ENCODE assay signal across 1 cellular context in the genomic region with DNA sequence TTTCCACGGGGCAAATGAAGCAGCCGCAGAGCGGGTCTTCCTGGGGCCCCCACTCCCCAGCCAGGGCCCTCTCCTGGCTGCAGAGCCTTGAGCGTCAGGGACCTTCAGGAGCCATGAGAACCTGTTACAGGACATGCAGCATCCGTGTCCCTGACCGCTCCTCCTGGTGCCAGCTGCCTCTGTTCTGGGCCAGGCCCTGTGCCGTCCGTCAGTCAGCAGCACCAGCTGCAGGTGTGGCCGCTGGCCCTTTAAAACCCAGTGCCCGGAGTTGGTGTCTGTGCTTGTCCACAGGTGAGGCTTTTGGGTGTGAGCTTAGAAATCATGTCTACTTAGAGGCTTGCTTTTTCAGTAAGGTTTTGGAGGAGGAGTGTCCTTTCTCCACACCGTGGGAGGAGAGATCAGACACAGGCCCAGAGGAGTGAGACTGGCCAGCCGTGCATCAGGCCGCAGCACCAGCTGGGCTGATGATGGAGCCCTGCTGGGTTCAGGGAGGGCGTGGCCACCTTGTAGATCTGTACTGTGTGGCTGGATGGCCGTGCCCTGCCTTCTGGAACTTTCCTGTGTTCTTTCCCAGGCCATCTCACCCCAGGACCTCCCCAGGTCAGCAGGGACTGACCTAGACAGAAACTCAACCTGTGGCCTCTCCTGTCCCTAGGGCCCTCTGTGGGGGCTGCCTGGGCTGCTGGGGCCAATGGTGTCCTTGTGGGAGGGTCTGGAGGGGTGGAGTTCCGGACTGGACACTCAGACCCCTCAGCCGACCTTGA.
A peak's percentile ranks its signal among the peaks of the same experiment; 100 is the strongest.
TF ChIP-seq lines count a peak whose summit lies in the region.

No MANE protein-coding gene starts in this region.

TF ChIP-seq in HepG2, 621 proteins besides CTCF, POLR2A, EP300 and RAD21 (continued from another document and continues in another):
- TF ChIP-seq, protein P1, sequence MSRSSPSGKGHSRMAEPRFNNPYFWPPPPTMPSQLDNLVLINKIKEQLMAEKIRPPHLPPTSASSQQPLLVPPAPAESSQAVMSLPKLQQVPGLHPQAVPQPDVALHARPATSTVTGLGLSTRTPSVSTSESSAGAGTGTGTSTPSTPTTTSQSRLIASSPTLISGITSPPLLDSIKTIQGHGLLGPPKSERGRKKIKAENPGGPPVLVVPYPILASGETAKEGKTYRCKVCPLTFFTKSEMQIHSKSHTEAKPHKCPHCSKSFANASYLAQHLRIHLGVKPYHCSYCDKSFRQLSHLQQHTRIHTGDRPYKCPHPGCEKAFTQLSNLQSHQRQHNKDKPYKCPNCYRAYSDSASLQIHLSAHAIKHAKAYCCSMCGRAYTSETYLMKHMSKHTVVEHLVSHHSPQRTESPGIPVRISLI (CRISPR knock-in tag; IDR thresholded peaks at IDR 0.05; ENCODE audit: borderline replicate concordance) = no peak
- TF ChIP-seq, protein P2, sequence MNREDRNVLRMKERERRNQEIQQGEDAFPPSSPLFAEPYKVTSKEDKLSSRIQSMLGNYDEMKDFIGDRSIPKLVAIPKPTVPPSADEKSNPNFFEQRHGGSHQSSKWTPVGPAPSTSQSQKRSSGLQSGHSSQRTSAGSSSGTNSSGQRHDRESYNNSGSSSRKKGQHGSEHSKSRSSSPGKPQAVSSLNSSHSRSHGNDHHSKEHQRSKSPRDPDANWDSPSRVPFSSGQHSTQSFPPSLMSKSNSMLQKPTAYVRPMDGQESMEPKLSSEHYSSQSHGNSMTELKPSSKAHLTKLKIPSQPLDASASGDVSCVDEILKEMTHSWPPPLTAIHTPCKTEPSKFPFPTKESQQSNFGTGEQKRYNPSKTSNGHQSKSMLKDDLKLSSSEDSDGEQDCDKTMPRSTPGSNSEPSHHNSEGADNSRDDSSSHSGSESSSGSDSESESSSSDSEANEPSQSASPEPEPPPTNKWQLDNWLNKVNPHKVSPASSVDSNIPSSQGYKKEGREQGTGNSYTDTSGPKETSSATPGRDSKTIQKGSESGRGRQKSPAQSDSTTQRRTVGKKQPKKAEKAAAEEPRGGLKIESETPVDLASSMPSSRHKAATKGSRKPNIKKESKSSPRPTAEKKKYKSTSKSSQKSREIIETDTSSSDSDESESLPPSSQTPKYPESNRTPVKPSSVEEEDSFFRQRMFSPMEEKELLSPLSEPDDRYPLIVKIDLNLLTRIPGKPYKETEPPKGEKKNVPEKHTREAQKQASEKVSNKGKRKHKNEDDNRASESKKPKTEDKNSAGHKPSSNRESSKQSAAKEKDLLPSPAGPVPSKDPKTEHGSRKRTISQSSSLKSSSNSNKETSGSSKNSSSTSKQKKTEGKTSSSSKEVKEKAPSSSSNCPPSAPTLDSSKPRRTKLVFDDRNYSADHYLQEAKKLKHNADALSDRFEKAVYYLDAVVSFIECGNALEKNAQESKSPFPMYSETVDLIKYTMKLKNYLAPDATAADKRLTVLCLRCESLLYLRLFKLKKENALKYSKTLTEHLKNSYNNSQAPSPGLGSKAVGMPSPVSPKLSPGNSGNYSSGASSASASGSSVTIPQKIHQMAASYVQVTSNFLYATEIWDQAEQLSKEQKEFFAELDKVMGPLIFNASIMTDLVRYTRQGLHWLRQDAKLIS (CRISPR knock-in tag; IDR thresholded peaks at IDR 0.05) = no peak
- 0 out of 2 replicates have a peak, but pooled peaks have one; percentile 20 for TF ChIP-seq TSC22D2 (CRISPR knock-in tag; IDR thresholded peaks at IDR 0.05; ENCODE audit: borderline replicate concordance)
- TF ChIP-seq ZNF468 (CRISPR knock-in tag; IDR thresholded peaks at IDR 0.05) = no peak; the same call in 1 of the 2 replicates
- TF ChIP-seq ZSCAN9 (CRISPR knock-in tag; IDR thresholded peaks at IDR 0.05; ENCODE audit: borderline replicate concordance) = no peak
- TF ChIP-seq ZFY (CRISPR knock-in tag; IDR thresholded peaks at IDR 0.05) = no peak
- no peak for TF ChIP-seq ZNF749 (CRISPR knock-in tag; IDR thresholded peaks at IDR 0.05; ENCODE audit: borderline replicate concordance)
- no peak for TF ChIP-seq ZNF3 (CRISPR knock-in tag; IDR thresholded peaks at IDR 0.05)
- TF ChIP-seq GATAD1 (CRISPR knock-in tag; IDR thresholded peaks at IDR 0.05) = no peak
- no peak for TF ChIP-seq ZNF496 (CRISPR knock-in tag; IDR thresholded peaks at IDR 0.05; ENCODE audit: insufficient replicate concordance)
- TF ChIP-seq FOXM1 (CRISPR knock-in tag; IDR thresholded peaks at IDR 0.05) = no peak
- no peak for TF ChIP-seq KDM4B (CRISPR knock-in tag; IDR thresholded peaks at IDR 0.05)
- TF ChIP-seq, protein P3, sequence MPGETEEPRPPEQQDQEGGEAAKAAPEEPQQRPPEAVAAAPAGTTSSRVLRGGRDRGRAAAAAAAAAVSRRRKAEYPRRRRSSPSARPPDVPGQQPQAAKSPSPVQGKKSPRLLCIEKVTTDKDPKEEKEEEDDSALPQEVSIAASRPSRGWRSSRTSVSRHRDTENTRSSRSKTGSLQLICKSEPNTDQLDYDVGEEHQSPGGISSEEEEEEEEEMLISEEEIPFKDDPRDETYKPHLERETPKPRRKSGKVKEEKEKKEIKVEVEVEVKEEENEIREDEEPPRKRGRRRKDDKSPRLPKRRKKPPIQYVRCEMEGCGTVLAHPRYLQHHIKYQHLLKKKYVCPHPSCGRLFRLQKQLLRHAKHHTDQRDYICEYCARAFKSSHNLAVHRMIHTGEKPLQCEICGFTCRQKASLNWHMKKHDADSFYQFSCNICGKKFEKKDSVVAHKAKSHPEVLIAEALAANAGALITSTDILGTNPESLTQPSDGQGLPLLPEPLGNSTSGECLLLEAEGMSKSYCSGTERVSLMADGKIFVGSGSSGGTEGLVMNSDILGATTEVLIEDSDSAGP (CRISPR knock-in tag; IDR thresholded peaks at IDR 0.05; ENCODE audit: borderline replicate concordance) = peak; percentile 87; the same call in 1 of the 2 replicates
- peak; percentile 62 for TF ChIP-seq U2AF1 (optimal IDR thresholded peaks at IDR 0.05; ENCODE audit: low read depth, low read length)
- no peak for TF ChIP-seq GLI4 (CRISPR knock-in tag; IDR thresholded peaks at IDR 0.05; ENCODE audit: borderline replicate concordance)
- TF ChIP-seq HNF4A (CRISPR knock-in tag; IDR thresholded peaks at IDR 0.05) = no peak; the same call in none of the 2 replicates
- TF ChIP-seq SPEN (CRISPR knock-in tag; IDR thresholded peaks at IDR 0.05; ENCODE audit: low read depth) = no peak
- TF ChIP-seq, protein P4, sequence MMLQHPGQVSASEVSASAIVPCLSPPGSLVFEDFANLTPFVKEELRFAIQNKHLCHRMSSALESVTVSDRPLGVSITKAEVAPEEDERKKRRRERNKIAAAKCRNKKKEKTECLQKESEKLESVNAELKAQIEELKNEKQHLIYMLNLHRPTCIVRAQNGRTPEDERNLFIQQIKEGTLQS (CRISPR knock-in tag; IDR thresholded peaks at IDR 0.05) = no peak
- TF ChIP-seq, protein P5, sequence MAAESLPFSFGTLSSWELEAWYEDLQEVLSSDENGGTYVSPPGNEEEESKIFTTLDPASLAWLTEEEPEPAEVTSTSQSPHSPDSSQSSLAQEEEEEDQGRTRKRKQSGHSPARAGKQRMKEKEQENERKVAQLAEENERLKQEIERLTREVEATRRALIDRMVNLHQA (CRISPR knock-in tag; IDR thresholded peaks at IDR 0.05) = no peak
- no peak; the same call in 1 of the 2 replicates for TF ChIP-seq FOXC1 (CRISPR knock-in tag; IDR thresholded peaks at IDR 0.05; ENCODE audit: borderline replicate concordance)
- no peak for TF ChIP-seq POLR2AphosphoS2 (IDR thresholded peaks at IDR 0.05; ENCODE audit: low read depth, low read length)
- TF ChIP-seq, protein P6, sequence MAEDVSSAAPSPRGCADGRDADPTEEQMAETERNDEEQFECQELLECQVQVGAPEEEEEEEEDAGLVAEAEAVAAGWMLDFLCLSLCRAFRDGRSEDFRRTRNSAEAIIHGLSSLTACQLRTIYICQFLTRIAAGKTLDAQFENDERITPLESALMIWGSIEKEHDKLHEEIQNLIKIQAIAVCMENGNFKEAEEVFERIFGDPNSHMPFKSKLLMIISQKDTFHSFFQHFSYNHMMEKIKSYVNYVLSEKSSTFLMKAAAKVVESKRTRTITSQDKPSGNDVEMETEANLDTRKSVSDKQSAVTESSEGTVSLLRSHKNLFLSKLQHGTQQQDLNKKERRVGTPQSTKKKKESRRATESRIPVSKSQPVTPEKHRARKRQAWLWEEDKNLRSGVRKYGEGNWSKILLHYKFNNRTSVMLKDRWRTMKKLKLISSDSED (CRISPR knock-in tag; IDR thresholded peaks at IDR 0.05) = 0 out of 2 replicates have a peak, but pooled peaks have one; percentile 36
- TF ChIP-seq, protein P7, sequence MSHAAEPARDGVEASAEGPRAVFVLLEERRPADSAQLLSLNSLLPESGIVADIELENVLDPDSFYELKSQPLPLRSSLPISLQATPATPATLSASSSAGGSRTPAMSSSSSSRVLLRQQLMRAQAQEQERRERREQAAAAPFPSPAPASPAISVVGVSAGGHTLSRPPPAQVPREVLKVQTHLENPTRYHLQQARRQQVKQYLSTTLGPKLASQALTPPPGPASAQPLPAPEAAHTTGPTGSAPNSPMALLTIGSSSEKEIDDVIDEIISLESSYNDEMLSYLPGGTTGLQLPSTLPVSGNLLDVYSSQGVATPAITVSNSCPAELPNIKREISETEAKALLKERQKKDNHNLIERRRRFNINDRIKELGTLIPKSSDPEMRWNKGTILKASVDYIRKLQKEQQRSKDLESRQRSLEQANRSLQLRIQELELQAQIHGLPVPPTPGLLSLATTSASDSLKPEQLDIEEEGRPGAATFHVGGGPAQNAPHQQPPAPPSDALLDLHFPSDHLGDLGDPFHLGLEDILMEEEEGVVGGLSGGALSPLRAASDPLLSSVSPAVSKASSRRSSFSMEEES (CRISPR knock-in tag; IDR thresholded peaks at IDR 0.05) = no peak
- TF ChIP-seq, protein P8, sequence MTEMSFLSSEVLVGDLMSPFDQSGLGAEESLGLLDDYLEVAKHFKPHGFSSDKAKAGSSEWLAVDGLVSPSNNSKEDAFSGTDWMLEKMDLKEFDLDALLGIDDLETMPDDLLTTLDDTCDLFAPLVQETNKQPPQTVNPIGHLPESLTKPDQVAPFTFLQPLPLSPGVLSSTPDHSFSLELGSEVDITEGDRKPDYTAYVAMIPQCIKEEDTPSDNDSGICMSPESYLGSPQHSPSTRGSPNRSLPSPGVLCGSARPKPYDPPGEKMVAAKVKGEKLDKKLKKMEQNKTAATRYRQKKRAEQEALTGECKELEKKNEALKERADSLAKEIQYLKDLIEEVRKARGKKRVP (CRISPR knock-in tag; IDR thresholded peaks at IDR 0.05) = no peak
- TF ChIP-seq, protein P9, sequence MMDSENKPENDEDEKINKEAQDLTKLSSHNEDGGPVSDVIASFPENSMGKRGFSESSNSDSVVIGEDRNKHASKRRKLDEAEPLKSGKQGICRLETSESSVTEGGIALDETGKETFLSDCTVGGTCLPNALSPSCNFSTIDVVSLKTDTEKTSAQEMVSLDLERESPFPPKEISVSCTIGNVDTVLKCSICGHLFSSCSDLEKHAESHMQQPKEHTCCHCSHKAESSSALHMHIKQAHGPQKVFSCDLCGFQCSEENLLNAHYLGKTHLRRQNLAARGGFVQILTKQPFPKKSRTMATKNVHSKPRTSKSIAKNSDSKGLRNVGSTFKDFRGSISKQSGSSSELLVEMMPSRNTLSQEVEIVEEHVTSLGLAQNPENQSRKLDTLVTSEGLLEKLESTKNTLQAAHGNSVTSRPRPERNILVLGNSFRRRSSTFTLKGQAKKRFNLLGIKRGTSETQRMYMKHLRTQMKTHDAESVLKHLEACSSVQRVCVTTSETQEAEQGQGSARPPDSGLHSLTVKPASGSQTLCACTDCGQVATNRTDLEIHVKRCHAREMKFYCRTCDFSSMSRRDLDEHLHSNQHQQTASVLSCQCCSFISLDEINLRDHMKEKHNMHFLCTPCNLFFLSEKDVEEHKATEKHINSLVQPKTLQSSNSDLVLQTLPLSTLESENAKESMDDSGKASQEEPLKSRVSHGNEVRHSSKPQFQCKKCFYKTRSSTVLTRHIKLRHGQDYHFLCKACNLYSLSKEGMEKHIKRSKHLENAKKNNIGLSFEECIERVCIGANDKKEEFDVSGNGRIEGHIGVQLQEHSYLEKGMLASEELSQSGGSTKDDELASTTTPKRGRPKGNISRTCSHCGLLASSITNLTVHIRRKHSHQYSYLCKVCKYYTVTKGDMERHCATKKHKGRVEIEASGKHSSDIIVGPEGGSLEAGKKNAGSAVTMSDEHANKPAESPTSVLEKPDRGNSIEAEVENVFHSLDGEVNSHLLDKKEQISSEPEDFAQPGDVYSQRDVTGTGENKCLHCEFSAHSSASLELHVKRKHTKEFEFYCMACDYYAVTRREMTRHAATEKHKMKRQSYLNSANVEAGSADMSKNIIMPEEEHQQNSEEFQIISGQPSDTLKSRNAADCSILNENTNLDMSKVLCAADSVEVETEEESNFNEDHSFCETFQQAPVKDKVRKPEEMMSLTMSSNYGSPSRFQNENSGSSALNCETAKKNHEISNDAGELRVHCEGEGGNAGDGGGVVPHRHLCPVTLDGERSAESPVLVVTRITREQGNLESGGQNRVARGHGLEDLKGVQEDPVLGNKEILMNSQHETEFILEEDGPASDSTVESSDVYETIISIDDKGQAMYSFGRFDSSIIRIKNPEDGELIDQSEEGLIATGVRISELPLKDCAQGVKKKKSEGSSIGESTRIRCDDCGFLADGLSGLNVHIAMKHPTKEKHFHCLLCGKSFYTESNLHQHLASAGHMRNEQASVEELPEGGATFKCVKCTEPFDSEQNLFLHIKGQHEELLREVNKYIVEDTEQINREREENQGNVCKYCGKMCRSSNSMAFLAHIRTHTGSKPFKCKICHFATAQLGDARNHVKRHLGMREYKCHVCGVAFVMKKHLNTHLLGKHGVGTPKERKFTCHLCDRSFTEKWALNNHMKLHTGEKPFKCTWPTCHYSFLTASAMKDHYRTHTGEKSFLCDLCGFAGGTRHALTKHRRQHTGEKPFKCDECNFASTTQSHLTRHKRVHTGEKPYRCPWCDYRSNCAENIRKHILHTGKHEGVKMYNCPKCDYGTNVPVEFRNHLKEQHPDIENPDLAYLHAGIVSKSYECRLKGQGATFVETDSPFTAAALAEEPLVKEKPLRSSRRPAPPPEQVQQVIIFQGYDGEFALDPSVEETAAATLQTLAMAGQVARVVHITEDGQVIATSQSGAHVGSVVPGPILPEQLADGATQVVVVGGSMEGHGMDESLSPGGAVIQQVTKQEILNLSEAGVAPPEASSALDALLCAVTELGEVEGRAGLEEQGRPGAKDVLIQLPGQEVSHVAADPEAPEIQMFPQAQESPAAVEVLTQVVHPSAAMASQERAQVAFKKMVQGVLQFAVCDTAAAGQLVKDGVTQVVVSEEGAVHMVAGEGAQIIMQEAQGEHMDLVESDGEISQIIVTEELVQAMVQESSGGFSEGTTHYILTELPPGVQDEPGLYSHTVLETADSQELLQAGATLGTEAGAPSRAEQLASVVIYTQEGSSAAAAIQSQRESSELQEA (CRISPR knock-in tag; IDR thresholded peaks at IDR 0.05; ENCODE audit: not compliant biosample characterization) = no peak
- no peak for TF ChIP-seq SAP130 (CRISPR knock-in tag; IDR thresholded peaks at IDR 0.05; ENCODE audit: low read depth)
- TF ChIP-seq ZNF782 (CRISPR knock-in tag; IDR thresholded peaks at IDR 0.05; ENCODE audit: borderline replicate concordance) = no peak
- no peak for TF ChIP-seq CHD2 (IDR thresholded peaks at IDR 0.05; ENCODE audit: low read depth, low read length)
- TF ChIP-seq, protein P10, sequence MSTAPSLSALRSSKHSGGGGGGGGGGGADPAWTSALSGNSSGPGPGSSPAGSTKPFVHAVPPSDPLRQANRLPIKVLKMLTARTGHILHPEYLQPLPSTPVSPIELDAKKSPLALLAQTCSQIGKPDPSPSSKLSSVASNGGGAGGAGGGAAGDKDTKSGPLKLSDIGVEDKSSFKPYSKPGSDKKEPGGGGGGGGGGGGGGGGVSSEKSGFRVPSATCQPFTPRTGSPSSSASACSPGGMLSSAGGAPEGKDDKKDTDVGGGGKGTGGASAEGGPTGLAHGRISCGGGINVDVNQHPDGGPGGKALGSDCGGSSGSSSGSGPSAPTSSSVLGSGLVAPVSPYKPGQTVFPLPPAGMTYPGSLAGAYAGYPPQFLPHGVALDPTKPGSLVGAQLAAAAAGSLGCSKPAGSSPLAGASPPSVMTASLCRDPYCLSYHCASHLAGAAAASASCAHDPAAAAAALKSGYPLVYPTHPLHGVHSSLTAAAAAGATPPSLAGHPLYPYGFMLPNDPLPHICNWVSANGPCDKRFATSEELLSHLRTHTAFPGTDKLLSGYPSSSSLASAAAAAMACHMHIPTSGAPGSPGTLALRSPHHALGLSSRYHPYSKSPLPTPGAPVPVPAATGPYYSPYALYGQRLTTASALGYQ (CRISPR knock-in tag; IDR thresholded peaks at IDR 0.05) = no peak
